In the genomic region with DNA sequence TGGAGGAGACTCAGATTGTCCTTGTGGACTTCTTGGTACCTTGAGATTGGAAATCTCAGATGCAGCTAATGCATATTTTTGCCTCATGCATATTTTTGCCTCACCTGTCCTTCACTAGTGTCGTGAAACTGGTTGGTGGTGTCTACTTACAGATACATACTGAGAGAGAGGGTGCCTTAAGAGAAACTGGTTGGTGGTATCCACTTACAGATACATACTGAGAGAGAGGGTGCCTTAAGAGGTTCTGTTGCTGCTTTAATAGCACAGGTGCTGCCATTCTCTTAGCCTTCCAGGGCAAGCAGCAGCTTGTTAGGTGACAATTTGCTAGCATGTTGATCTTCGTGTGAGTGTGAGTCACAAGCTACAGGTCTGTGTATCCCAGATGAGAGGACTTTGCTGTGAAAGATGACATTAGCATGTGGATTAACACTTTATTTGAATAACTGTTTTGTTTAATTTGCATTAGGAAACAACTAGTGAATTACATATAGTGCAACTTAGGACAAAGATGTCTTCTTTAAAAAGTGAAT, we compare ENCODE assay signal across 1 cellular context.
TF ChIP-seq lines count a peak whose summit lies in the region.

No MANE protein-coding gene starts in this region.

TF ChIP-seq in GM23338, 12 proteins besides CTCF, POLR2A, EP300 and RAD21 (continued from another document):
- TF ChIP-seq, protein P1, sequence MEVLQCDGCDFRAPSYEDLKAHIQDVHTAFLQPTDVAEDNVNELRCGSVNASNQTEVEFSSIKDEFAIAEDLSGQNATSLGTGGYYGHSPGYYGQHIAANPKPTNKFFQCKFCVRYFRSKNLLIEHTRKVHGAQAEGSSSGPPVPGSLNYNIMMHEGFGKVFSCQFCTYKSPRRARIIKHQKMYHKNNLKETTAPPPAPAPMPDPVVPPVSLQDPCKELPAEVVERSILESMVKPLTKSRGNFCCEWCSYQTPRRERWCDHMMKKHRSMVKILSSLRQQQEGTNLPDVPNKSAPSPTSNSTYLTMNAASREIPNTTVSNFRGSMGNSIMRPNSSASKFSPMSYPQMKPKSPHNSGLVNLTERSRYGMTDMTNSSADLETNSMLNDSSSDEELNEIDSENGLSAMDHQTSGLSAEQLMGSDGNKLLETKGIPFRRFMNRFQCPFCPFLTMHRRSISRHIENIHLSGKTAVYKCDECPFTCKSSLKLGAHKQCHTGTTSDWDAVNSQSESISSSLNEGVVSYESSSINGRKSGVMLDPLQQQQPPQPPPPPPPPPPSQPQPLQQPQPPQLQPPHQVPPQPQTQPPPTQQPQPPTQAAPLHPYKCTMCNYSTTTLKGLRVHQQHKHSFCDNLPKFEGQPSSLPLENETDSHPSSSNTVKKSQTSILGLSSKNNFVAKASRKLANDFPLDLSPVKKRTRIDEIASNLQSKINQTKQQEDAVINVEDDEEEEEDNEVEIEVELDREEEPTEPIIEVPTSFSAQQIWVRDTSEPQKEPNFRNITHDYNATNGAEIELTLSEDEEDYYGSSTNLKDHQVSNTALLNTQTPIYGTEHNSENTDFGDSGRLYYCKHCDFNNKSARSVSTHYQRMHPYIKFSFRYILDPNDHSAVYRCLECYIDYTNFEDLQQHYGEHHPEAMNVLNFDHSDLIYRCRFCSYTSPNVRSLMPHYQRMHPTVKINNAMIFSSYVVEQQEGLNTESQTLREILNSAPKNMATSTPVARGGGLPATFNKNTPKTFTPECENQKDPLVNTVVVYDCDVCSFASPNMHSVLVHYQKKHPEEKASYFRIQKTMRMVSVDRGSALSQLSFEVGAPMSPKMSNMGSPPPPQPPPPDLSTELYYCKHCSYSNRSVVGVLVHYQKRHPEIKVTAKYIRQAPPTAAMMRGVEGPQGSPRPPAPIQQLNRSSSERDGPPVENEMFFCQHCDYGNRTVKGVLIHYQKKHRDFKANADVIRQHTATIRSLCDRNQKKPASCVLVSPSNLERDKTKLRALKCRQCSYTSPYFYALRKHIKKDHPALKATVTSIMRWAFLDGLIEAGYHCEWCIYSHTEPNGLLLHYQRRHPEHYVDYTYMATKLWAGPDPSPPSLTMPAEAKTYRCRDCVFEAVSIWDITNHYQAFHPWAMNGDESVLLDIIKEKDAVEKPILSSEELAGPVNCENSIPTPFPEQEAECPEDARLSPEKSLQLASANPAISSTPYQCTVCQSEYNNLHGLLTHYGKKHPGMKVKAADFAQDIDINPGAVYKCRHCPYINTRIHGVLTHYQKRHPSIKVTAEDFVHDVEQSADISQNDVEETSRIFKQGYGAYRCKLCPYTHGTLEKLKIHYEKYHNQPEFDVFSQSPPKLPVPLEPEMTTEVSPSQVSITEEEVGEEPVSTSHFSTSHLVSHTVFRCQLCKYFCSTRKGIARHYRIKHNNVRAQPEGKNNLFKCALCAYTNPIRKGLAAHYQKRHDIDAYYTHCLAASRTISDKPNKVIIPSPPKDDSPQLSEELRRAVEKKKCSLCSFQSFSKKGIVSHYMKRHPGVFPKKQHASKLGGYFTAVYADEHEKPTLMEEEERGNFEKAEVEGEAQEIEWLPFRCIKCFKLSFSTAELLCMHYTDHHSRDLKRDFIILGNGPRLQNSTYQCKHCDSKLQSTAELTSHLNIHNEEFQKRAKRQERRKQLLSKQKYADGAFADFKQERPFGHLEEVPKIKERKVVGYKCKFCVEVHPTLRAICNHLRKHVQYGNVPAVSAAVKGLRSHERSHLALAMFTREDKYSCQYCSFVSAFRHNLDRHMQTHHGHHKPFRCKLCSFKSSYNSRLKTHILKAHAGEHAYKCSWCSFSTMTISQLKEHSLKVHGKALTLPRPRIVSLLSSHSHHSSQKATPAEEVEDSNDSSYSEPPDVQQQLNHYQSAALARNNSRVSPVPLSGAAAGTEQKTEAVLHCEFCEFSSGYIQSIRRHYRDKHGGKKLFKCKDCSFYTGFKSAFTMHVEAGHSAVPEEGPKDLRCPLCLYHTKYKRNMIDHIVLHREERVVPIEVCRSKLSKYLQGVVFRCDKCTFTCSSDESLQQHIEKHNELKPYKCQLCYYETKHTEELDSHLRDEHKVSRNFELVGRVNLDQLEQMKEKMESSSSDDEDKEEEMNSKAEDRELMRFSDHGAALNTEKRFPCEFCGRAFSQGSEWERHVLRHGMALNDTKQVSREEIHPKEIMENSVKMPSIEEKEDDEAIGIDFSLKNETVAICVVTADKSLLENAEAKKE (CRISPR knock-in tag; IDR thresholded peaks at IDR 0.05) = no peak
- TF ChIP-seq, protein P2, sequence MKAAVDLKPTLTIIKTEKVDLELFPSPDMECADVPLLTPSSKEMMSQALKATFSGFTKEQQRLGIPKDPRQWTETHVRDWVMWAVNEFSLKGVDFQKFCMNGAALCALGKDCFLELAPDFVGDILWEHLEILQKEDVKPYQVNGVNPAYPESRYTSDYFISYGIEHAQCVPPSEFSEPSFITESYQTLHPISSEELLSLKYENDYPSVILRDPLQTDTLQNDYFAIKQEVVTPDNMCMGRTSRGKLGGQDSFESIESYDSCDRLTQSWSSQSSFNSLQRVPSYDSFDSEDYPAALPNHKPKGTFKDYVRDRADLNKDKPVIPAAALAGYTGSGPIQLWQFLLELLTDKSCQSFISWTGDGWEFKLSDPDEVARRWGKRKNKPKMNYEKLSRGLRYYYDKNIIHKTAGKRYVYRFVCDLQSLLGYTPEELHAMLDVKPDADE (IDR thresholded peaks at IDR 0.05) = no peak
- TF ChIP-seq STAT1 (IDR thresholded peaks at IDR 0.05; ENCODE audit: unreplicated experiment) = no peak
- no peak for TF ChIP-seq EZH2phosphoT487 (IDR thresholded peaks at IDR 0.05; ENCODE audit: unreplicated experiment)
- no peak for TF ChIP-seq CREB1 (CRISPR knock-in tag; IDR thresholded peaks at IDR 0.05; ENCODE audit: low read depth)
- TF ChIP-seq POLR2AphosphoS5 (IDR thresholded peaks at IDR 0.05; ENCODE audit: low read depth) = no peak
- no peak for TF ChIP-seq JUNB (IDR thresholded peaks at IDR 0.05; ENCODE audit: unreplicated experiment)
TF ChIP-seq in GM23338: peak in this region for 0.
